Comparison of ENCODE assay signal across 8 cellular contexts in the genomic region with DNA sequence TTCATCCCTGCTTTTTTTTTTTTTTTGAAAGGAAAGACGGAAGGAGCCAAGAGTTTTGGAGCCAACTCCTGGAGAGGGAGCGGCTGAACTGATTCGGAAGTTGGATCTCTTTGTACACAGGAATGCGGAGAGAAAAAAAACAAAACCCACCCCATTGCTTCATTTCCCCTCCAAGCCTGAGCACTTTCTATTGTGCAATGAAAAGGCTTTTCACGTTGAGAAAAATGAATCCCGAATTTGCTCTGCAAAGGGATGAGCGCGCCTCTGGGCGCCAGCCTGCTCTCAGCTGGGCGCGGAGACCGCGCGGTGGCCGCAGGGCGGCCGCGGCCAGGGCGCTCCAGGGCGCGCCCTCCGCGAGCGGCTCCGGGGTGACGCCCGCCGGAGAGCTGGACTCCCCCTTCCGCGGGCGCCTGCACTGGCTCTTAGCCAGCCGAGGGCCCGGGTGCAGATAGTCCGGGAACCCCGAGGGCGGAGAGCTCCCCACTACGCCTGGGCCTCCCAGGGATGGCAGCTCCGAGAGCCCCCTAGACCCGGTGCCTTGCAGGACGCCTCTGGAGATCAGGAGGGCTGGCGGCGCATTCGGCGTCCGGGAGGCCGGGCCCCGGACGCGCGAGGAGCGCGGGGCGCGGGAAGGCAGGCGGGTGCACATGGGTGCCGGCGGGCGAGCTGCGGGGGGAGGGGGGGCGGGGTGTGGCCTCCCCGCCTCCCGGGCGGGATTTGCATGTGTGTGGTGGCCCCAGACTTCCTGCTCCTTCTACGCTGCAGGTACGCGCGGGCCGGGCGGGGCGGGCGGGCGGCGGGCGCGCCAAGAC. TPM values are rescaled to one million over a fixed set of nuclear protein-coding genes. Genes with fewer than 3 reads are reported as not detected.
DNase-seq lines count a peak whose midpoint lies in the region; ATAC-seq and TF ChIP-seq lines count a peak whose summit lies in the region.

TSS of gene ITPR3 (plus strand) at position 739 of the 812 bp plus-strand sequence. CDS start 281 bp downstream, outside the sequence.

- H3K27me3 Mint-ChIP-seq in Calu3 (ENCODE audit: unreplicated experiment) = no peaks in the 10 kb centered on the region

- peaks cover 26% of the 10 kb centered on the region for H3K4me1 ChIP-seq in body of pancreas

- DNase-seq in Calu3 = peak; percentile 83
- peak; percentile 44 for DNase-seq in T1000 (lab: John Stamatoyannopoulos, UW)
- DNase-seq in body of pancreas = peak; percentile 63 to 77 (median 74)
- peak; percentile 68 for DNase-seq in islet precursor cell
- DNase-seq in stimulated activated CD4-positive, alpha-beta T cell treated with anti-CD3 and anti-CD28 coated beads, Interleukin-1b, Interleukin-23, amount 100 ng/mL, for 24 hours (ENCODE audit: low read depth in 4 of 4, low spot score in 1 of 4) = peak; percentile 32 to 67 (median 58)
- no peak for DNase-seq in cerebellar cortex (ENCODE audit: low spot score)

- peaks cover 68% of the 10 kb centered on the region for H3K36me3 Mint-ChIP-seq in Calu3 (ENCODE audit: insufficient read depth, unreplicated experiment)

- H3K27ac Mint-ChIP-seq in Calu3 (ENCODE audit: unreplicated experiment) = peak within 1 kb of the TSS; percentile 72

- no peaks in the 10 kb centered on the region for H3K9me3 Mint-ChIP-seq in Calu3 (ENCODE audit: low read depth, unreplicated experiment)

- peak within 1 kb of the TSS; percentile 42 to 44 for H3K4me3 ChIP-seq in body of pancreas

- TF ChIP-seq POLR2A in body of pancreas (IDR thresholded peaks at IDR 0.05) = peak in 2 of 3 donors; percentile 0 to 16

- H3K27ac ChIP-seq in KOPT-K1 (ENCODE audit: low read depth, low read length, poor library complexity, severe bottlenecking) (peak within 1 kb of the TSS; percentile 83), body of pancreas (peak within 1 kb of the TSS; percentile 61 to 84 (median 70))

- H3K36me3 ChIP-seq in KOPT-K1 (ENCODE audit: insufficient read depth, low read length) = peaks cover 31% of the 10 kb centered on the region
- H3K36me3 ChIP-seq in body of pancreas (replicated peaks in 1 of 2; ENCODE audit: insufficient read depth in 1 of 2, low read depth in 2 of 2) = no peaks in the 10 kb centered on the region

- no peaks in the 10 kb centered on the region for H3K27me3 ChIP-seq in body of pancreas

- H3K4me1 Mint-ChIP-seq in Calu3 (ENCODE audit: low read depth, unreplicated experiment) = peaks cover 54% of the 10 kb centered on the region

- H3K9me3 ChIP-seq in KOPT-K1 (ENCODE audit: insufficient read depth, low read length, poor library complexity, severe bottlenecking) = no peaks in the 10 kb centered on the region
- H3K9me3 ChIP-seq in body of pancreas = no peaks in the 10 kb centered on the region

- TF ChIP-seq CTCF in Calu3 (IDR thresholded peaks at IDR 0.05; ENCODE audit: unreplicated experiment) (no peak), body of pancreas (IDR thresholded peaks at IDR 0.05) (no peak)

- ATAC-seq in GM21528 (IDR thresholded peaks at IDR 0.05; ENCODE audit: low FRiP score, unreplicated experiment) = peak; percentile 60
- ATAC-seq in body of pancreas = peak; percentile 82

- peak within 1 kb of the TSS; percentile 89 for H3K4me3 Mint-ChIP-seq in Calu3 (ENCODE audit: low read depth, unreplicated experiment)

- 0 to 1% methylated on average over 10 to 47 of the region's 75 CpGs for WGBS in body of pancreas, 2 donors

- intact Hi-C loops in Calu3 (cut with micrococcal nuclease; ENCODE audit: unreplicated experiment) = no loop called here
- intact Hi-C loops in body of pancreas (cut with DNase I) = no loop called here

- BruUV-seq in Calu3 (replicated peaks; lab: Mats Ljungman, UMichigan) = no TSS peak

- CTCF ChIA-PET in Calu3 (lab: Charles Lee) = interaction anchor here (0.7 to 4.4 kb wide), 5 partner anchors 10 to 1372 kb away, joined by 4 to 26 read pairs (median 9); no protein-coding TSS in a partner anchor

RNA-seq across cellular contexts. Expression of gene ITPR3, which starts in this region (rescaled TPM):
- total RNA-seq in Calu3 (2022) (136 and 143 TPM in 2 replicates), body of pancreas (10 to 100 TPM; 17.5 to 25.9 TPM)
